In genomic region chr6:100880901-100881706, GRCh38 we compare ENCODE assay signal across 8 cellular contexts. TPM values are rescaled to one million over a fixed set of nuclear protein-coding genes. Genes with fewer than 3 reads are reported as not detected.
DNase-seq lines count a peak whose midpoint lies in the region; ATAC-seq and TF ChIP-seq lines count a peak whose summit lies in the region.

Gene ASCC3 (minus strand): TSS chr6:100881329. CDS start chr6:100867997, 13,332 bp downstream.

- H3K4me3 Mint-ChIP-seq in CD4-positive, alpha-beta T cell = peak within 1 kb of the TSS; percentile 100
- peak within 1 kb of the TSS; percentile 100 for H3K4me3 Mint-ChIP-seq in activated CD4-positive, alpha-beta memory T cell treated with anti-CD3 and anti-CD28 coated beads, Interleukin-2, amount 10 ng/mL, durations not matched to agents 7 days and 5 days

- peak within 1 kb of the TSS; percentile 91 for H3K27ac ChIP-seq in CD4-positive, alpha-beta T cell (ENCODE audit: low read depth, low read length)
- H3K27ac ChIP-seq in lung (ENCODE audit: low read depth in 1 of 2, low read length in 1 of 2) = peak within 1 kb of the TSS; percentile 55 to 95

- POLR2A ChIA-PET in CD4-positive, alpha-beta T cell (lab: Charles Lee) = interaction anchor here (0.6 to 1.3 kb wide), 4 partner anchors 9 to 130 kb away, joined by 3 to 5 read pairs (median 4); no protein-coding TSS in a partner anchor
- POLR2A ChIA-PET in activated CD4-positive, alpha-beta memory T cell treated with anti-CD3 and anti-CD28 coated beads, Interleukin-2, amount 10 ng/mL, durations not matched to agents 7 days and 5 days (lab: Charles Lee) = interaction anchor here (0.8 to 1.5 kb wide), 10 partner anchors 9 to 511 kb away, joined by 3 to 5 read pairs (median 3); no protein-coding TSS in a partner anchor

- H3K27me3 ChIP-seq in CD4-positive, alpha-beta T cell (ENCODE audit: control insufficient read depth, insufficient read depth, low read length) = no peaks in the 10 kb centered on the region
- no peaks in the 10 kb centered on the region for H3K27me3 ChIP-seq in lung (ENCODE audit: control insufficient read depth, insufficient read depth)

- H3K27ac Mint-ChIP-seq in CD4-positive, alpha-beta T cell = peak within 1 kb of the TSS; percentile 98
- H3K27ac Mint-ChIP-seq in activated CD4-positive, alpha-beta memory T cell treated with anti-CD3 and anti-CD28 coated beads, Interleukin-2, amount 10 ng/mL, durations not matched to agents 7 days and 5 days = peak within 1 kb of the TSS; percentile 99

- H3K4me3 ChIP-seq in lung = peak within 1 kb of the TSS; percentile 84

- 0% methylated on average over 79 of the region's 79 CpGs for WGBS in lung, 2 donors

- CTCF ChIA-PET in CD4-positive, alpha-beta T cell (lab: Charles Lee) = no interaction called here
- CTCF ChIA-PET in activated CD4-positive, alpha-beta memory T cell treated with anti-CD3 and anti-CD28 coated beads, Interleukin-2, amount 10 ng/mL, durations not matched to agents 7 days and 5 days (lab: Charles Lee) = interaction anchor here (0.9 kb wide), 1 partner anchor 16 kb away, joined by 3 read pairs; no protein-coding TSS in a partner anchor

- no peaks in the 10 kb centered on the region for H3K9me3 Mint-ChIP-seq in CD4-positive, alpha-beta T cell
- no peaks in the 10 kb centered on the region for H3K9me3 Mint-ChIP-seq in activated CD4-positive, alpha-beta memory T cell treated with anti-CD3 and anti-CD28 coated beads, Interleukin-2, amount 10 ng/mL, durations not matched to agents 7 days and 5 days

- peak; percentile 97 for ATAC-seq in CD4-positive, alpha-beta T cell (ENCODE audit: poor library complexity)
- ATAC-seq in GM19397 (IDR thresholded peaks at IDR 0.05; ENCODE audit: unreplicated experiment) (peak; percentile 99), HG03565 (IDR thresholded peaks at IDR 0.05; ENCODE audit: unreplicated experiment) (peak; percentile 95), lung (ENCODE audit: insufficient read depth, low FRiP score) (peak; percentile 99)

- intact Hi-C loops in CD4-positive, alpha-beta T cell (cut with DNase I, micrococcal nuclease) = no loop called here

- no peaks in the 10 kb centered on the region for H3K27me3 Mint-ChIP-seq in CD4-positive, alpha-beta T cell
- peaks cover 3% of the 10 kb centered on the region for H3K27me3 Mint-ChIP-seq in activated CD4-positive, alpha-beta memory T cell treated with anti-CD3 and anti-CD28 coated beads, Interleukin-2, amount 10 ng/mL, durations not matched to agents 7 days and 5 days

- H3K36me3 Mint-ChIP-seq in CD4-positive, alpha-beta T cell (ENCODE audit: low read depth) = peaks cover 18% of the 10 kb centered on the region
- H3K36me3 Mint-ChIP-seq in activated CD4-positive, alpha-beta memory T cell treated with anti-CD3 and anti-CD28 coated beads, Interleukin-2, amount 10 ng/mL, durations not matched to agents 7 days and 5 days (ENCODE audit: low read depth) = peaks cover 21% of the 10 kb centered on the region

- peaks cover 59% of the 10 kb centered on the region for H3K4me1 Mint-ChIP-seq in CD4-positive, alpha-beta T cell (ENCODE audit: low read depth)
- H3K4me1 Mint-ChIP-seq in activated CD4-positive, alpha-beta memory T cell treated with anti-CD3 and anti-CD28 coated beads, Interleukin-2, amount 10 ng/mL, durations not matched to agents 7 days and 5 days = peaks cover 45% of the 10 kb centered on the region

- DNase-seq in CD4-positive, alpha-beta T cell = peak; percentile 76 to 90 (median 82)
- peak; percentile 91 for DNase-seq in NCI-H82 (lab: John Stamatoyannopoulos, UW)
- DNase-seq in activated CD4-positive, alpha-beta memory T cell treated with anti-CD3 and anti-CD28 coated beads, Interleukin-2, amount 10 ng/mL, durations not matched to agents 7 days and 5 days = peak; percentile 92
- peak; percentile 94 for DNase-seq in ecto neural progenitor cell (ENCODE audit: low spot score)
- DNase-seq in lung (ENCODE audit: low spot score) = peak; percentile 94
- peak; percentile 83 to 92 (median 88) for DNase-seq in stimulated activated CD4-positive, alpha-beta T cell treated with anti-CD3 and anti-CD28 coated beads, TNF-alpha, amount 100 ng/mL, for 24 hours (ENCODE audit: low read depth in 3 of 3)

- H3K4me1 ChIP-seq in lung (ENCODE audit: control insufficient read depth in 2 of 2, insufficient read depth in 2 of 2, low read length in 2 of 2) = peaks cover 0 to 11% of the 10 kb centered on the region in 2 donors

- no peaks in the 10 kb centered on the region for H3K9me3 ChIP-seq in CD4-positive, alpha-beta T cell (ENCODE audit: control insufficient read depth, low read length)
- no peaks in the 10 kb centered on the region for H3K9me3 ChIP-seq in lung (ENCODE audit: control insufficient read depth in 2 of 2, insufficient read depth in 1 of 2, low read length in 1 of 2)

- H3K36me3 ChIP-seq in lung (ENCODE audit: control insufficient read depth in 2 of 2, insufficient read depth in 2 of 2, low read length in 2 of 2) = no peaks in the 10 kb centered on the region

- no peak for TF ChIP-seq CTCF in CD4-positive, alpha-beta T cell (IDR thresholded peaks at IDR 0.05)
- no peak for TF ChIP-seq CTCF in lung (IDR thresholded peaks at IDR 0.05; ENCODE audit: control extremely low read depth, extremely low read depth)

RNA-seq across cellular contexts. Expression of gene ASCC3, which starts in this region (rescaled TPM):
- 10 to 100 TPM; 28.9 to 30.4 TPM for total RNA-seq in CD4-positive, alpha-beta T cell
- 10 to 100 TPM; 42.4 to 46.0 TPM for total RNA-seq in activated CD4-positive, alpha-beta memory T cell treated with anti-CD3 and anti-CD28 coated beads, Interleukin-2, amount 10 ng/mL, durations not matched to agents 7 days and 5 days
- total RNA-seq in lung = 10 to 100 TPM; 33.3 to 49.2 TPM
- polyA plus RNA-seq in lung = 10 to 100 TPM in 1 of 2 donors, 1 to 10 TPM in 1; 5.3 to 10.8 TPM

Comparison
In these comparisons a context has a peak if more than half of its experiments do, and no peak if none do; other contexts are left out.
1. Peak in every context shown above with its lines: DNase-seq, ATAC-seq, H3K4me3 ChIP-seq and H3K27ac ChIP-seq.